23 cellular contexts compared by ENCODE assay signal in genomic region chr5:173108914-173109313, GRCh38. TPM values are rescaled to one million over a fixed set of nuclear protein-coding genes. Genes with fewer than 3 reads are reported as not detected.
DNase-seq lines count a peak whose midpoint lies in the region; ATAC-seq and TF ChIP-seq lines count a peak whose summit lies in the region.
"Had no signal": no experiment of that assay in that cellular context is flagged by ENCODE, and none has a peak within 500 bp of the region (broad histone marks: within the 10 kb centered on the region; RNA-seq: fewer than 3 reads in every experiment).

No MANE protein-coding gene starts in this region.

- H3K27ac Mint-ChIP-seq in activated T-cell treated with anti-CD3 and anti-CD28 coated beads, Interleukin-2, amount 50 U/mL, for 24 hours: peak overlapping the region; percentile 32
- H3K27ac Mint-ChIP-seq: activated naive CD8-positive, alpha-beta T cell treated with anti-CD3 and anti-CD28 coated beads, Interleukin-2, amount 10 ng/mL, durations not matched to agents 7 days and 5 days had no signal

- H3K27me3 ChIP-seq in upper lobe of right lung: no peaks in the 10 kb centered on the region
- H3K27me3 ChIP-seq: transverse colon had no signal

- H3K4me3 ChIP-seq in upper lobe of right lung (no peak overlapping the region), mucosa of descending colon (no peak overlapping the region)
- H3K4me3 ChIP-seq: transverse colon had no signal

- no peak overlapping the region for H3K27ac ChIP-seq in upper lobe of right lung
- H3K27ac ChIP-seq: HL-60, transverse colon had no signal

- H3K4me3 Mint-ChIP-seq in activated T-cell treated with anti-CD3 and anti-CD28 coated beads, Interleukin-2, amount 50 U/mL, for 24 hours: no peak overlapping the region
- H3K4me3 Mint-ChIP-seq: activated naive CD8-positive, alpha-beta T cell treated with anti-CD3 and anti-CD28 coated beads, Interleukin-2, amount 10 ng/mL, durations not matched to agents 7 days and 5 days; activated T-cell treated with anti-CD3 and anti-CD28 coated beads, Interleukin-2, amount 50 U/mL, for 4 hours; naive B cell had no signal

- no peaks in the 10 kb centered on the region for H3K9me3 Mint-ChIP-seq in activated T-cell treated with anti-CD3 and anti-CD28 coated beads, Interleukin-2, amount 50 U/mL, for 24 hours
- H3K9me3 Mint-ChIP-seq: activated naive CD8-positive, alpha-beta T cell treated with anti-CD3 and anti-CD28 coated beads, Interleukin-2, amount 10 ng/mL, durations not matched to agents 7 days and 5 days; activated T-cell treated with anti-CD3 and anti-CD28 coated beads, Interleukin-2, amount 50 U/mL, for 4 hours; naive B cell had no signal

- peaks cover 14% of the 10 kb centered on the region for H3K4me1 Mint-ChIP-seq in activated T-cell treated with anti-CD3 and anti-CD28 coated beads, Interleukin-2, amount 50 U/mL, for 24 hours (ENCODE audit: low read depth)

- H3K4me1 ChIP-seq in upper lobe of right lung (no peaks in the 10 kb centered on the region), mucosa of descending colon (ENCODE audit: low read depth) (peaks cover 5% of the 10 kb centered on the region)

- no peaks in the 10 kb centered on the region for H3K9me3 ChIP-seq in upper lobe of right lung
- H3K9me3 ChIP-seq in mucosa of descending colon: no peaks in the 10 kb centered on the region
- H3K9me3 ChIP-seq: transverse colon had no signal

- peak; percentile 83 for ATAC-seq in upper lobe of right lung
- ATAC-seq in GM18519 (IDR thresholded peaks at IDR 0.05; ENCODE audit: low FRiP score, unreplicated experiment): no peak
- ATAC-seq in mucosa of descending colon: no peak
- ATAC-seq: activated T-cell treated with anti-CD3 and anti-CD28 coated beads, Interleukin-2, amount 50 U/mL, for 4 hours; HCT116; HepG2; SK-N-SH treated with all-trans-retinoic acid at 6 μM for 48 hours had no signal

- H3K36me3 ChIP-seq in upper lobe of right lung (peaks cover 51% of the 10 kb centered on the region), mucosa of descending colon (ENCODE audit: low read depth) (no peaks in the 10 kb centered on the region)

- intact Hi-C loops in upper lobe of right lung (cut with DNase I) (no loop called here), mucosa of descending colon (cut with DNase I, micrococcal nuclease) (no loop called here)

- DNase-seq in activated T-cell treated with anti-CD3 and anti-CD28 coated beads, Interleukin-2, amount 50 U/mL, for 24 hours: no peak
- DNase-seq in activated T-cell treated with anti-CD3 and anti-CD28 coated beads for 4 hours (no peak), NCI-H510A (lab: John Stamatoyannopoulos, UW) (peak; percentile 20), dermis blood vessel endothelial cell (peak; percentile 51), upper lobe of right lung (no peak), mucosa of descending colon (no peak)
- DNase-seq in effector CD8-positive, alpha-beta T cell (lab: John Stamatoyannopoulos, UW): no peak
- DNase-seq: activated CD8-positive, alpha-beta memory T cell treated with anti-CD3 and anti-CD28 coated beads for 24 hours; activated naive CD8-positive, alpha-beta T cell treated with anti-CD3 and anti-CD28 coated beads, Interleukin-2, amount 10 ng/mL, durations not matched to agents 7 days and 5 days; activated T-cell treated with anti-CD3 and anti-CD28 coated beads, Interleukin-2, amount 50 U/mL, for 4 hours; AML-193; cerebellar nuclear complex; DND-41; naive B cell; NCI-H2227 treated with DMSO at 0.1 percent for 48 hours; occipital lobe; OCI-M1; transverse colon had no signal

- H3K36me3 Mint-ChIP-seq in activated T-cell treated with anti-CD3 and anti-CD28 coated beads, Interleukin-2, amount 50 U/mL, for 24 hours (ENCODE audit: low read depth): peaks cover 45% of the 10 kb centered on the region

- H3K27me3 Mint-ChIP-seq in activated T-cell treated with anti-CD3 and anti-CD28 coated beads, Interleukin-2, amount 50 U/mL, for 24 hours: no peaks in the 10 kb centered on the region
- H3K27me3 Mint-ChIP-seq: activated naive CD8-positive, alpha-beta T cell treated with anti-CD3 and anti-CD28 coated beads, Interleukin-2, amount 10 ng/mL, durations not matched to agents 7 days and 5 days; naive B cell had no signal

- TF ChIP-seq CTCF in upper lobe of right lung (IDR thresholded peaks at IDR 0.05) (no peak), mucosa of descending colon (IDR thresholded peaks at IDR 0.05) (no peak)

RNA-seq across cellular contexts. Expression of gene BNIP1, which starts 35.4 kb away (rescaled TPM):
- 13.9 and 19.7 TPM in 2 replicates for total RNA-seq in dermis blood vessel endothelial cell
- 9.1 TPM for total RNA-seq in upper lobe of right lung
- 10 to 100 TPM; 10.9 to 12.4 (median 11.4) TPM for total RNA-seq in mucosa of descending colon

RNA-seq across cellular contexts. Expression of gene CREBRF, which starts 52.8 kb away (rescaled TPM):
- total RNA-seq in dermis blood vessel endothelial cell (25.5 and 31.7 TPM in 2 replicates), upper lobe of right lung (47.4 TPM), mucosa of descending colon (10 to 100 TPM; 16.2 to 59.3 (median 27.0) TPM)

Comparison
In these comparisons a context has a peak if more than half of its experiments do, and no peak if none do; other contexts are left out.
1. DNase-seq: peak in NCI-H510A (single experiment) and dermis blood vessel endothelial cell (single experiment); none in activated T-cell treated with anti-CD3 and anti-CD28 coated beads, Interleukin-2, amount 50 U/mL, for 24 hours (single experiment), activated T-cell treated with anti-CD3 and anti-CD28 coated beads for 4 hours (single experiment), upper lobe of right lung (single experiment), effector CD8-positive, alpha-beta T cell (single experiment) and mucosa of descending colon (0 of 3).